Comparison of ENCODE assay signal across 8 cellular contexts in genomic region chr19:5031231-5032100, GRCh38.
A peak's percentile ranks its signal among the peaks of the same experiment; 100 is the strongest.
DNase-seq lines count a peak whose midpoint lies in the region.

No MANE protein-coding gene starts in this region.

- no peak overlapping the region for H3K4me3 ChIP-seq in H7 (ENCODE audit: insufficient read depth, low read depth, low read length)

- H3K36me3 ChIP-seq in H7 (replicated peaks; ENCODE audit: control insufficient read depth, insufficient read depth, low read length) = peaks cover 5% of the 10 kb centered on the region; the same call in 1 of the 2 replicates

- no peaks in the 10 kb centered on the region for H3K27me3 ChIP-seq in H7 (ENCODE audit: control insufficient read depth, insufficient read depth, low read length)

- DNase-seq in COLO829 (ENCODE audit: low spot score) (peak; percentile 70), H7 (peak; percentile 99), NCI-H345 treated with DMSO at 0.1 percent for 48 hours (lab: John Stamatoyannopoulos, UW; ENCODE audit: unreplicated experiment) (peak; percentile 34), cerebellar cortex (ENCODE audit: low spot score) (peak; percentile 88), left kidney (ENCODE audit: low read depth, low spot score) (peak; percentile 92), NCI-H1694 (lab: John Stamatoyannopoulos, UW) (no peak)
- DNase-seq in activated CD4-positive, alpha-beta T cell treated with anti-CD3 and anti-CD28 coated beads for 4 hours = peak; percentile 71 to 86
- DNase-seq in stimulated activated CD4-positive, alpha-beta T cell treated with anti-CD3 and anti-CD28 coated beads, Interleukin-4, amount 100 ng/mL, for 1 hour = peak; percentile 83
